21 cellular contexts compared by ENCODE assay signal in genomic region chr2:122194546-122194945, GRCh38.
"Had no signal": no experiment of that assay in that cellular context is flagged by ENCODE, and none has a peak within 500 bp of the region (broad histone marks: within the 10 kb centered on the region; RNA-seq: fewer than 3 reads in every experiment).

No MANE protein-coding gene starts in this region.

- H3K9me3 ChIP-seq: left lung had no signal

- H3K4me3 Mint-ChIP-seq: activated CD4-positive, alpha-beta memory T cell treated with anti-CD3 and anti-CD28 coated beads for 36 hours; activated CD8-positive, alpha-beta memory T cell treated with anti-CD3 and anti-CD28 coated beads, Interleukin-2, amount 10 ng/mL, durations not matched to agents 7 days and 5 days; activated naive CD8-positive, alpha-beta T cell treated with anti-CD3 and anti-CD28 coated beads for 36 hours; nephron; stimulated activated naive CD8-positive, alpha-beta T cell treated with anti-CD3 and anti-CD28 coated beads, Interleukin-15, amount 100 ng/mL, for 72 hours had no signal

- H3K27me3 ChIP-seq: dorsolateral prefrontal cortex, foreskin keratinocyte, left lung had no signal

- H3K27ac Mint-ChIP-seq: activated CD4-positive, alpha-beta memory T cell treated with anti-CD3 and anti-CD28 coated beads for 36 hours; activated CD8-positive, alpha-beta memory T cell treated with anti-CD3 and anti-CD28 coated beads, Interleukin-2, amount 10 ng/mL, durations not matched to agents 7 days and 5 days; activated naive CD8-positive, alpha-beta T cell treated with anti-CD3 and anti-CD28 coated beads for 36 hours; nephron; stimulated activated naive CD8-positive, alpha-beta T cell treated with anti-CD3 and anti-CD28 coated beads, Interleukin-15, amount 100 ng/mL, for 72 hours had no signal

- H3K4me1 ChIP-seq: foreskin keratinocyte, left lung had no signal

- H3K36me3 Mint-ChIP-seq: activated CD4-positive, alpha-beta memory T cell treated with anti-CD3 and anti-CD28 coated beads for 36 hours; activated CD8-positive, alpha-beta memory T cell treated with anti-CD3 and anti-CD28 coated beads, Interleukin-2, amount 10 ng/mL, durations not matched to agents 7 days and 5 days; activated naive CD8-positive, alpha-beta T cell treated with anti-CD3 and anti-CD28 coated beads for 36 hours had no signal

- H3K4me1 Mint-ChIP-seq: activated CD8-positive, alpha-beta memory T cell treated with anti-CD3 and anti-CD28 coated beads, Interleukin-2, amount 10 ng/mL, durations not matched to agents 7 days and 5 days; activated naive CD8-positive, alpha-beta T cell treated with anti-CD3 and anti-CD28 coated beads for 36 hours; stimulated activated naive CD8-positive, alpha-beta T cell treated with anti-CD3 and anti-CD28 coated beads, Interleukin-15, amount 100 ng/mL, for 72 hours had no signal

- H3K36me3 ChIP-seq: left lung, WERI-Rb-1 had no signal

- H3K4me3 ChIP-seq: dorsolateral prefrontal cortex, left lung, smooth muscle cell had no signal

- H2AFZ ChIP-seq: parathyroid adenoma had no signal

- H3K9me3 Mint-ChIP-seq: activated CD4-positive, alpha-beta memory T cell treated with anti-CD3 and anti-CD28 coated beads for 36 hours; activated naive CD8-positive, alpha-beta T cell treated with anti-CD3 and anti-CD28 coated beads for 36 hours; stimulated activated naive CD8-positive, alpha-beta T cell treated with anti-CD3 and anti-CD28 coated beads, Interleukin-15, amount 100 ng/mL, for 72 hours had no signal

- H3K79me2 ChIP-seq: parathyroid adenoma had no signal

- H3K27ac ChIP-seq: dorsolateral prefrontal cortex, epithelial cell of prostate, foreskin keratinocyte, left lung, WERI-Rb-1 had no signal

- DNase-seq: activated CD4-positive, alpha-beta memory T cell treated with anti-CD3 and anti-CD28 coated beads for 36 hours; activated CD4-positive, alpha-beta T cell treated with anti-CD3 and anti-CD28 coated beads for 1 hour; activated CD8-positive, alpha-beta memory T cell treated with anti-CD3 and anti-CD28 coated beads, Interleukin-2, amount 10 ng/mL, durations not matched to agents 7 days and 5 days; activated naive CD4-positive, alpha-beta T cell; activated naive CD8-positive, alpha-beta T cell treated with anti-CD3 and anti-CD28 coated beads for 36 hours; amniotic stem cell; caudate nucleus; dorsolateral prefrontal cortex; foreskin keratinocyte; hippocampal formation; left lung; midbrain; stimulated activated CD4-positive, alpha-beta T cell treated with anti-CD3 and anti-CD28 coated beads, Interleukin-4, amount 100 ng/mL, for 1 hour; stimulated activated naive CD8-positive, alpha-beta T cell treated with anti-CD3 and anti-CD28 coated beads, Interleukin-15, amount 100 ng/mL, for 72 hours; trophoblast cell; WERI-Rb-1 had no signal

- ATAC-seq: activated CD8-positive, alpha-beta memory T cell treated with anti-CD3 and anti-CD28 coated beads, Interleukin-2, amount 10 ng/mL, durations not matched to agents 7 days and 5 days; foreskin keratinocyte; left lung; sciatic nerve; stimulated activated naive CD8-positive, alpha-beta T cell treated with anti-CD3 and anti-CD28 coated beads, Interleukin-15, amount 100 ng/mL, for 72 hours had no signal

- H3K4me2 ChIP-seq: smooth muscle cell had no signal

- H3K27me3 Mint-ChIP-seq: activated CD4-positive, alpha-beta memory T cell treated with anti-CD3 and anti-CD28 coated beads for 36 hours; activated CD8-positive, alpha-beta memory T cell treated with anti-CD3 and anti-CD28 coated beads, Interleukin-2, amount 10 ng/mL, durations not matched to agents 7 days and 5 days; activated naive CD8-positive, alpha-beta T cell treated with anti-CD3 and anti-CD28 coated beads for 36 hours; stimulated activated naive CD8-positive, alpha-beta T cell treated with anti-CD3 and anti-CD28 coated beads, Interleukin-15, amount 100 ng/mL, for 72 hours had no signal
